15 cellular contexts compared by ENCODE assay signal in genomic region chr10:119737039-119737663, GRCh38. TPM values are rescaled to one million over a fixed set of nuclear protein-coding genes. Genes with fewer than 3 reads are reported as not detected.
A peak's percentile ranks its signal among the peaks of the same experiment; 100 is the strongest.
DNase-seq lines count a peak whose midpoint lies in the region; ATAC-seq, FAIRE-seq and TF ChIP-seq lines count a peak whose summit lies in the region.
"Had no signal": no experiment of that assay in that cellular context is flagged by ENCODE, and none has a peak within 500 bp of the region (broad histone marks: within the 10 kb centered on the region; RNA-seq: fewer than 3 reads in every experiment).

No MANE protein-coding gene starts in this region.

- peak in 1 of 2 donors; percentile 50 for ATAC-seq in activated T-cell treated with anti-CD3 and anti-CD28 coated beads, Interleukin-2, amount 50 U/mL, for 72 hours (replicated peaks in 1 of 2)

- H3K36me3 ChIP-seq in WERI-Rb-1, result peaks cover 4% of the 10 kb centered on the region; the same call in 1 of the 2 replicates
- no peaks in the 10 kb centered on the region for H3K36me3 ChIP-seq in mesodermal cell (ENCODE audit: control insufficient read depth, insufficient read depth, low read length)
- H3K36me3 ChIP-seq in uterus, result no peaks in the 10 kb centered on the region
- no peaks in the 10 kb centered on the region for H3K36me3 ChIP-seq in OCI-LY7 (ENCODE audit: insufficient read depth, low read length)

- CTCF ChIA-PET in OCI-LY7 (lab: Charles Lee; ENCODE audit: unreplicated experiment), result interaction anchor here (1.6 kb wide), 1 partner anchor 11 kb away, joined by 5 read pairs; the partner anchor contains the start of gene INPP5F

- TF ChIP-seq CTCF in WERI-Rb-1 (IDR thresholded peaks at IDR 0.05; ENCODE audit: low read depth, low read length) (no peak), type B pancreatic cell (conservative IDR thresholded peaks at IDR 0.05) (no peak), uterus (IDR thresholded peaks at IDR 0.05) (no peak), OCI-LY7 (conservative IDR thresholded peaks at IDR 0.05; ENCODE audit: low read length) (no peak)

- H3K9me3 ChIP-seq in WERI-Rb-1 (ENCODE audit: severe bottlenecking), result no peaks in the 10 kb centered on the region
- H3K9me3 ChIP-seq in mesodermal cell (ENCODE audit: control insufficient read depth, low read length), result no peaks in the 10 kb centered on the region
- no peaks in the 10 kb centered on the region for H3K9me3 ChIP-seq in uterus
- H3K9me3 ChIP-seq in OCI-LY7 (ENCODE audit: low read length), result no peaks in the 10 kb centered on the region

- no peak for FAIRE-seq in urothelium cell line (lab: Jason Lieb, UNC)
- FAIRE-seq: A204.1, TTC549 had no signal

- no peaks in the 10 kb centered on the region for H3K27me3 ChIP-seq in WERI-Rb-1 (ENCODE audit: insufficient read depth, low read depth, severe bottlenecking)
- no peaks in the 10 kb centered on the region for H3K27me3 ChIP-seq in uterus

- POLR2A ChIA-PET in OCI-LY7 (lab: Charles Lee), result interaction anchor here (0.6 to 1.4 kb wide), 7 partner anchors 9 to 1766 kb away, joined by 3 to 6 read pairs (median 3); no protein-coding TSS in a partner anchor

- peaks cover 51% of the 10 kb centered on the region for H3K4me1 Mint-ChIP-seq in activated T-cell treated with anti-CD3 and anti-CD28 coated beads, Interleukin-2, amount 50 U/mL, for 72 hours (ENCODE audit: low read depth)
- peaks cover 18% of the 10 kb centered on the region for H3K4me1 Mint-ChIP-seq in type B pancreatic cell (ENCODE audit: unreplicated experiment)

- TF ChIP-seq POLR2A in uterus (IDR thresholded peaks at IDR 0.05), result no peak

- H4K20me1 ChIP-seq in OCI-LY7 (ENCODE audit: insufficient read depth, low read length), result no peaks in the 10 kb centered on the region; the same call in 1 of the 2 replicates

- H3K4me2 ChIP-seq in OCI-LY7 (ENCODE audit: low read length), result no peak overlapping the region
- H3K4me2 ChIP-seq: KMS-11 had no signal

- H2AFZ ChIP-seq in OCI-LY7 (ENCODE audit: low read length), result no peak overlapping the region

- intact Hi-C loops in uterus (cut with DNase I; ENCODE audit: low total_unique reads) (no loop called here), OCI-LY7 (cut with micrococcal nuclease; ENCODE audit: unreplicated experiment) (no loop called here)

- no peaks in the 10 kb centered on the region for H3K9me2 ChIP-seq in OCI-LY7 (ENCODE audit: insufficient read depth, low read length)

- H3K4me1 ChIP-seq in mesodermal cell (ENCODE audit: control insufficient read depth, insufficient read depth, low read length, poor library complexity, severe bottlenecking) (peaks cover 28% of the 10 kb centered on the region), uterus (peaks cover 0 to 4% of the 10 kb centered on the region in 2 donors), OCI-LY7 (ENCODE audit: insufficient read depth, low read length, poor library complexity, severe bottlenecking) (no peaks in the 10 kb centered on the region)

- H3K27ac Mint-ChIP-seq in activated T-cell treated with anti-CD3 and anti-CD28 coated beads, Interleukin-2, amount 50 U/mL, for 72 hours, result peak overlapping the region; percentile 69
- peak overlapping the region; percentile 98 for H3K27ac Mint-ChIP-seq in type B pancreatic cell

- no peaks in the 10 kb centered on the region for H3K27me3 Mint-ChIP-seq in activated T-cell treated with anti-CD3 and anti-CD28 coated beads, Interleukin-2, amount 50 U/mL, for 72 hours (ENCODE audit: low read depth)
- H3K27me3 Mint-ChIP-seq in type B pancreatic cell, result no peaks in the 10 kb centered on the region

- no peaks in the 10 kb centered on the region for H3K79me2 ChIP-seq in OCI-LY7 (ENCODE audit: insufficient read depth, low read depth, low read length)

- peak overlapping the region in 1 of 2 donors; percentile 57 for H3K4me3 Mint-ChIP-seq in activated T-cell treated with anti-CD3 and anti-CD28 coated beads, Interleukin-2, amount 50 U/mL, for 72 hours
- no peak overlapping the region for H3K4me3 Mint-ChIP-seq in type B pancreatic cell

- no peak for DNase-seq in activated T-cell treated with anti-CD3 and anti-CD28 coated beads, Interleukin-2, amount 50 U/mL, for 72 hours
- DNase-seq in activated T-cell treated with anti-CD3 and anti-CD28 coated beads, Interleukin-2, amount 50 U/mL, for 1 hour, result no peak
- DNase-seq in WERI-Rb-1, result peak; percentile 60
- DNase-seq in type B pancreatic cell (ENCODE audit: extremely low spot score, unreplicated experiment), result no peak
- DNase-seq in urothelium cell line (ENCODE audit: low spot score), result no peak
- DNase-seq in uterus, result no peak
- DNase-seq in OCI-LY7 (ENCODE audit: low spot score), result no peak
- DNase-seq: hypothalamus, NCI-H2081 treated with DMSO at 0.1 percent for 48 hours, posterior cingulate gyrus had no signal

- H3K9me3 Mint-ChIP-seq in activated T-cell treated with anti-CD3 and anti-CD28 coated beads, Interleukin-2, amount 50 U/mL, for 72 hours, result no peaks in the 10 kb centered on the region
- no peaks in the 10 kb centered on the region for H3K9me3 Mint-ChIP-seq in type B pancreatic cell

- H3K4me3 ChIP-seq in WERI-Rb-1 (ENCODE audit: low read depth, low read length) (no peak overlapping the region), mesodermal cell (ENCODE audit: extremely low read depth, insufficient read depth, low read length, poor library complexity, severe bottlenecking) (no peak overlapping the region), uterus (no peak overlapping the region), OCI-LY7 (ENCODE audit: low read depth, low read length, poor library complexity, severe bottlenecking) (no peak overlapping the region)
- H3K4me3 ChIP-seq: lung had no signal

- peaks cover 0 to 3% of the 10 kb centered on the region in 2 donors for H3K36me3 Mint-ChIP-seq in activated T-cell treated with anti-CD3 and anti-CD28 coated beads, Interleukin-2, amount 50 U/mL, for 72 hours (ENCODE audit: insufficient read depth in 2 of 2)
- no peaks in the 10 kb centered on the region for H3K36me3 Mint-ChIP-seq in type B pancreatic cell

- H3K27ac ChIP-seq in WERI-Rb-1 (no peak overlapping the region), mesodermal cell (ENCODE audit: low read depth, low read length, severe bottlenecking) (peak overlapping the region; percentile 81), uterus (peak overlapping the region in 1 of 2 donors; percentile 74), OCI-LY7 (ENCODE audit: low read depth, low read length, poor library complexity, severe bottlenecking) (no peak overlapping the region)
- H3K27ac ChIP-seq: KMS-11 had no signal

- no CpG with 5 or more reads among the region's 2 CpGs for WGBS in mesodermal cell (ENCODE audit: insufficient coverage in 2 of 2), 2 experiments

- BruUV-seq in OCI-LY7 (replicated peaks; lab: Mats Ljungman, UMichigan), result no TSS peak

RNA-seq across cellular contexts. Expression of gene INPP5F, which starts 11.3 kb away (rescaled TPM):
- 10 to 100 TPM; 12.9 to 15.0 TPM for total RNA-seq in activated T-cell treated with anti-CD3 and anti-CD28 coated beads, Interleukin-2, amount 50 U/mL, for 72 hours
- 87.0 TPM for polyA plus RNA-seq in mesodermal cell (2013, experiment 1 of 2)
- 84.7 TPM for polyA plus RNA-seq in mesodermal cell (2013, experiment 2 of 2)
- total RNA-seq in type B pancreatic cell (ENCODE audit: low replicate concordance) (47.4 and 48.1 TPM in 2 replicates), uterus (10 to 100 TPM; 14.3 to 67.3 (median 27.8) TPM), OCI-LY7 (2022) (8.7 and 12.8 TPM in 2 replicates)
- total RNA-seq in OCI-LY7 (2014; rRNA removed; shearing (Covaris generic)), result 6.2 TPM in 2 replicates
